ENCODE assay signal across 8 cellular contexts in the genomic region with DNA sequence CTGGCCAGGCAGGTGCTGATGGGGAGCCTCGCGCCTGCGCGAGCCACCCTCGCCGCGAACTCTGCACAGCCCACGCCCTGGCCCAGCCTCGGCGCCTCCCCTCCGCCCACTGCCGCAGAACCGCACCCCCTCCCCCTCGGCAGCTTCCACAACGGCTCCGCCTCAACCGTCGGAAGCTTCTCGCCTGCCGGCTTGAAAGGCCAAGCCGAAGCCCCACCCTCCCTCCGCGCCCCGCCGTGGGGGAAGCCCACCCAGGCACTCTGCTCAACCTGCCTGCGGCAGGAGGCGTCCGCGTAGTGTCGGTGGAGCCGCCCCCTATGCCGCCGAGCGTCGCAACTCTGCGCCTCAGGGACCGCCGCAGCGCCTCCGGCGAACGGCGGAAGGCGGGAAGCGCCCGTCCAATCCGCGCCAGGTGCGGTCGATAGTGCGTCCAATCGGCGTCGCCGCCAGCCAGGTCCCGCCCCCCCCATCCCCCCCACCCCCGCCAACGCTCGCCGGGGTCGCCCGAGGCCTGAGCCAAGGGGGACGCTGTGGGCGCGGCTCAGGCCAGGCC. TPM values are rescaled to one million over a fixed set of nuclear protein-coding genes. Genes with fewer than 3 reads are reported as not detected.
DNase-seq lines count a peak whose midpoint lies in the region; ATAC-seq, FAIRE-seq and TF ChIP-seq lines count a peak whose summit lies in the region.

A gene with protein sequence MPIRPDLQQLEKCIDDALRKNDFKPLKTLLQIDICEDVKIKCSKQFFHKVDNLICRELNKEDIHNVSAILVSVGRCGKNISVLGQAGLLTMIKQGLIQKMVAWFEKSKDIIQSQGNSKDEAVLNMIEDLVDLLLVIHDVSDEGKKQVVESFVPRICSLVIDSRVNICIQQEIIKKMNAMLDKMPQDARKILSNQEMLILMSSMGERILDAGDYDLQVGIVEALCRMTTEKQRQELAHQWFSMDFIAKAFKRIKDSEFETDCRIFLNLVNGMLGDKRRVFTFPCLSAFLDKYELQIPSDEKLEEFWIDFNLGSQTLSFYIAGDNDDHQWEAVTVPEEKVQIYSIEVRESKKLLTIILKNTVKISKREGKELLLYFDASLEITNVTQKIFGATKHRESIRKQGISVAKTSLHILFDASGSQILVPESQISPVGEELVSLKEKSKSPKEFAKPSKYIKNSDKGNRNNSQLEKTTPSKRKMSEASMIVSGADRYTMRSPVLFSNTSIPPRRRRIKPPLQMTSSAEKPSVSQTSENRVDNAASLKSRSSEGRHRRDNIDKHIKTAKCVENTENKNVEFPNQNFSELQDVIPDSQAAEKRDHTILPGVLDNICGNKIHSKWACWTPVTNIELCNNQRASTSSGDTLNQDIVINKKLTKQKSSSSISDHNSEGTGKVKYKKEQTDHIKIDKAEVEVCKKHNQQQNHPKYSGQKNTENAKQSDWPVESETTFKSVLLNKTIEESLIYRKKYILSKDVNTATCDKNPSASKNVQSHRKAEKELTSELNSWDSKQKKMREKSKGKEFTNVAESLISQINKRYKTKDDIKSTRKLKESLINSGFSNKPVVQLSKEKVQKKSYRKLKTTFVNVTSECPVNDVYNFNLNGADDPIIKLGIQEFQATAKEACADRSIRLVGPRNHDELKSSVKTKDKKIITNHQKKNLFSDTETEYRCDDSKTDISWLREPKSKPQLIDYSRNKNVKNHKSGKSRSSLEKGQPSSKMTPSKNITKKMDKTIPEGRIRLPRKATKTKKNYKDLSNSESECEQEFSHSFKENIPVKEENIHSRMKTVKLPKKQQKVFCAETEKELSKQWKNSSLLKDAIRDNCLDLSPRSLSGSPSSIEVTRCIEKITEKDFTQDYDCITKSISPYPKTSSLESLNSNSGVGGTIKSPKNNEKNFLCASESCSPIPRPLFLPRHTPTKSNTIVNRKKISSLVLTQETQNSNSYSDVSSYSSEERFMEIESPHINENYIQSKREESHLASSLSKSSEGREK (N-terminal part only) (minus strand): TSS at position 342 of the 553 bp plus-strand sequence. CDS start 11,224 bp downstream, outside the sequence.

- DNase-seq in Caki2 (ENCODE audit: low read depth) (peak; percentile 94), endothelial cell of umbilical vein (ENCODE audit: low read depth, low spot score) (no peak), SIG-M5 treated with dmso at 0.1 percent for 504 hours (lab: John Stamatoyannopoulos, UW; ENCODE audit: unreplicated experiment) (no peak)
- DNase-seq in activated CD8-positive, alpha-beta memory T cell treated with anti-CD3 and anti-CD28 coated beads for 24 hours, result peak; percentile 80
- peak; percentile 63 for DNase-seq in stimulated activated naive CD8-positive, alpha-beta T cell treated with anti-CD3 and anti-CD28 coated beads, Interleukin-15, Interleukin-2, amounts not matched to agents 100 U/mL and 50 U/mL, for 24 hours

- peak within 1 kb of the TSS; percentile 90 for H2AFZ ChIP-seq in endothelial cell of umbilical vein (ENCODE audit: low read depth, low read length)

- FAIRE-seq in endothelial cell of umbilical vein (lab: Jason Lieb, UNC), result no peak

- H3K4me1 ChIP-seq in endothelial cell of umbilical vein (ENCODE audit: control insufficient read depth, extremely low read depth, insufficient read depth, low read length) (peaks cover 3% of the 10 kb centered on the region), muscle layer of colon (ENCODE audit: insufficient read depth, low read length) (peaks cover 22% of the 10 kb centered on the region)

- H3K27me3 ChIP-seq in endothelial cell of umbilical vein (ENCODE audit: control insufficient read depth in 2 of 2, insufficient read depth in 2 of 2, low read length in 2 of 2) (peaks cover 2 to 3% of the 10 kb centered on the region in 2 experiments), muscle layer of colon (ENCODE audit: control insufficient read depth in 1 of 2, insufficient read depth in 2 of 2, low read length in 2 of 2) (no peaks in the 10 kb centered on the region)

- H3K9ac ChIP-seq in endothelial cell of umbilical vein (replicated peaks; ENCODE audit: extremely low read depth, insufficient read depth, low read length), result no peak within 1 kb of the TSS
- no peak within 1 kb of the TSS for H3K9ac ChIP-seq in muscle layer of colon (ENCODE audit: low read length)

- H3K4me2 ChIP-seq in endothelial cell of umbilical vein (ENCODE audit: insufficient read depth, low read length), result peak within 1 kb of the TSS; percentile 83

- H4K20me1 ChIP-seq in endothelial cell of umbilical vein (replicated peaks; ENCODE audit: control insufficient read depth, extremely low read depth, insufficient read depth, low read length), result no peaks in the 10 kb centered on the region

- in situ Hi-C loops in Caki2 (cut with HindIII; ENCODE audit: low pct_unique_long_range_greater_than_20kb, low sequenced_read_pairs), result no loop called here

- no peak for TF ChIP-seq POLR2A in endothelial cell of umbilical vein (IDR thresholded peaks at IDR 0.05; ENCODE audit: low read depth, low read length)

- POLR2A ChIA-PET in endothelial cell of umbilical vein (lab: Charles Lee), result no interaction called here

- H3K4me3 ChIP-seq in endothelial cell of umbilical vein (replicated peaks in 1 of 3; ENCODE audit: insufficient read depth in 1 of 3, low read depth in 1 of 3, low read length in 3 of 3) (peak within 1 kb of the TSS in 2 of 3 experiments; percentile 43 to 55), muscle layer of colon (ENCODE audit: low read depth in 1 of 2, low read length in 2 of 2) (peak within 1 kb of the TSS; percentile 54 to 68)

- dilution Hi-C loops in endothelial cell of umbilical vein (cut with MboI; ENCODE audit: extremely low pct_ligation_motif_present, low sequenced_read_pairs), result no loop called here

- H3K9me1 ChIP-seq in endothelial cell of umbilical vein (replicated peaks; ENCODE audit: control insufficient read depth, extremely low read depth, insufficient read depth, low read length), result no peaks in the 10 kb centered on the region

- CTCF ChIA-PET in endothelial cell of umbilical vein (lab: Charles Lee), result interaction anchor here (1.1 to 2.6 kb wide), 7 partner anchors 10 to 59 kb away, joined by 3 to 28 read pairs (median 7); no protein-coding TSS in a partner anchor

- TF ChIP-seq CTCF in endothelial cell of umbilical vein (IDR thresholded peaks at IDR 0.05; ENCODE audit: extremely low read depth in 1 of 2, insufficient read depth in 1 of 2, low read depth in 1 of 2, low read length in 2 of 2), result no peak

- no peaks in the 10 kb centered on the region for H3K79me2 ChIP-seq in endothelial cell of umbilical vein (ENCODE audit: control insufficient read depth, insufficient read depth, low read length)

- BruUV-seq in endothelial cell of umbilical vein (replicated peaks; lab: Mats Ljungman, UMichigan), result no TSS peak

- H3K36me3 ChIP-seq in endothelial cell of umbilical vein (ENCODE audit: control insufficient read depth in 2 of 2, extremely low read depth in 1 of 2, insufficient read depth in 2 of 2, low read length in 2 of 2), result no peaks in the 10 kb centered on the region
- H3K36me3 ChIP-seq in muscle layer of colon (ENCODE audit: insufficient read depth, low read length), result no peaks in the 10 kb centered on the region

- ATAC-seq in HG03469 (IDR thresholded peaks at IDR 0.05; ENCODE audit: unreplicated experiment), result peak; percentile 10
- peak; percentile 71 for ATAC-seq in stimulated activated naive CD8-positive, alpha-beta T cell treated with anti-CD3 and anti-CD28 coated beads, Interleukin-15, Interleukin-2, amounts not matched to agents 100 U/mL and 50 U/mL, for 24 hours
- no peak for ATAC-seq in HG02642 (IDR thresholded peaks at IDR 0.05; ENCODE audit: poor library complexity, unreplicated experiment)

- H3K27ac ChIP-seq in endothelial cell of umbilical vein (ENCODE audit: insufficient read depth, low read depth, low read length) (no peak within 1 kb of the TSS), muscle layer of colon (ENCODE audit: low read depth, low read length) (peak within 1 kb of the TSS; percentile 63)

- intact Hi-C loops in endothelial cell of umbilical vein (cut with micrococcal nuclease), result no loop called here

- H3K9me3 ChIP-seq in endothelial cell of umbilical vein (replicated peaks; ENCODE audit: control insufficient read depth, insufficient read depth, low read length) (no peaks in the 10 kb centered on the region), muscle layer of colon (ENCODE audit: low read length) (no peaks in the 10 kb centered on the region)

TF ChIP-seq in endothelial cell of umbilical vein, 7 proteins besides CTCF, POLR2A, EP300 and RAD21:
- TF ChIP-seq, protein P1, sequence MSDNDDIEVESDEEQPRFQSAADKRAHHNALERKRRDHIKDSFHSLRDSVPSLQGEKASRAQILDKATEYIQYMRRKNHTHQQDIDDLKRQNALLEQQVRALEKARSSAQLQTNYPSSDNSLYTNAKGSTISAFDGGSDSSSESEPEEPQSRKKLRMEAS (IDR thresholded peaks at IDR 0.05; ENCODE audit: insufficient read depth, insufficient read length), result no peak
- TF ChIP-seq FOS (IDR thresholded peaks at IDR 0.05; ENCODE audit: borderline replicate concordance, insufficient read depth, low read length) (no peak), EZH2 (IDR thresholded peaks at IDR 0.05; ENCODE audit: borderline replicate concordance, low read depth, low read length, severe bottlenecking) (no peak), MYC (IDR thresholded peaks at IDR 0.05; ENCODE audit: low read depth, low read length) (no peak), JUN (IDR thresholded peaks at IDR 0.05; ENCODE audit: borderline replicate concordance, insufficient read depth, insufficient read length, low read depth) (no peak), GATA2 (IDR thresholded peaks at IDR 0.05; ENCODE audit: insufficient read depth, insufficient read length, low read depth, low read length) (no peak), POLR2AphosphoS5 (IDR thresholded peaks at IDR 0.05; ENCODE audit: insufficient read depth, low read depth, low read length) (no peak)

RNA-seq across cellular contexts. Expression of the gene that starts here (rescaled TPM):
- 16.7 and 23.6 TPM in 2 replicates for total RNA-seq in Caki2 (2014; rRNA removed; shearing (Covaris generic); ENCODE audit: low replicate concordance)
- total RNA-seq in endothelial cell of umbilical vein, result 0.35 and 0.67 TPM in 2 replicates
- 0.03 and 0.07 TPM in 2 replicates for polyA plus RNA-seq in endothelial cell of umbilical vein
- polyA plus RNA-seq in endothelial cell of umbilical vein (2011; cell fraction: cytosol; rRNA removed), result 0.03 and 0.06 TPM in 2 replicates
- polyA plus RNA-seq in endothelial cell of umbilical vein (2011; cell fraction: nucleus; rRNA removed), result 1.1 and 1.9 TPM in 2 replicates
- 0.04 and 0.30 TPM in 2 replicates for polyA plus RNA-seq in endothelial cell of umbilical vein (2012)
- polyA minus RNA-seq in endothelial cell of umbilical vein, result 0.66 TPM in 1 of 2 replicates, not detected in the other
- polyA minus RNA-seq in endothelial cell of umbilical vein (2011; cell fraction: cytosol; rRNA and poly(A)+ RNA removed), result not detected
- 0.72 and 1.0 TPM in 2 replicates for polyA minus RNA-seq in endothelial cell of umbilical vein (2011; cell fraction: nucleus; rRNA and poly(A)+ RNA removed)

Comparison
In these comparisons a context has a peak if more than half of its experiments do, and no peak if none do; other contexts are left out.
1. RNA of the gene that starts here (total RNA-seq): 16.7 to 23.6 TPM in Caki2; 0.35 to 0.67 TPM in endothelial cell of umbilical vein; every median in the first group is over 10 times any median in the second.
2. DNase-seq: peak in Caki2 (single experiment), activated CD8-positive, alpha-beta memory T cell treated with anti-CD3 and anti-CD28 coated beads for 24 hours (single experiment) and stimulated activated naive CD8-positive, alpha-beta T cell treated with anti-CD3 and anti-CD28 coated beads, Interleukin-15, Interleukin-2, amounts not matched to agents 100 U/mL and 50 U/mL, for 24 hours (single experiment); none in endothelial cell of umbilical vein (single experiment) and SIG-M5 treated with dmso at 0.1 percent for 504 hours (single experiment).